1 cellular context compared by ENCODE assay signal in genomic region chr10:69179743-69180524, GRCh38.
A peak's percentile ranks its signal among the peaks of the same experiment; 100 is the strongest.
TF ChIP-seq lines count a peak whose summit lies in the region.

TSS of gene SUPV3L1 (plus strand) at chr10:69180234. CDS start at chr10:69180292, 58 bp downstream.

TF ChIP-seq in K562, 482 proteins besides CTCF, POLR2A, EP300 and RAD21 (continued from another document and continues in another):
- TF ChIP-seq, protein P1, sequence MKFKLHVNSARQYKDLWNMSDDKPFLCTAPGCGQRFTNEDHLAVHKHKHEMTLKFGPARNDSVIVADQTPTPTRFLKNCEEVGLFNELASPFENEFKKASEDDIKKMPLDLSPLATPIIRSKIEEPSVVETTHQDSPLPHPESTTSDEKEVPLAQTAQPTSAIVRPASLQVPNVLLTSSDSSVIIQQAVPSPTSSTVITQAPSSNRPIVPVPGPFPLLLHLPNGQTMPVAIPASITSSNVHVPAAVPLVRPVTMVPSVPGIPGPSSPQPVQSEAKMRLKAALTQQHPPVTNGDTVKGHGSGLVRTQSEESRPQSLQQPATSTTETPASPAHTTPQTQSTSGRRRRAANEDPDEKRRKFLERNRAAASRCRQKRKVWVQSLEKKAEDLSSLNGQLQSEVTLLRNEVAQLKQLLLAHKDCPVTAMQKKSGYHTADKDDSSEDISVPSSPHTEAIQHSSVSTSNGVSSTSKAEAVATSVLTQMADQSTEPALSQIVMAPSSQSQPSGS (CRISPR knock-in tag; IDR thresholded peaks at IDR 0.05) = no peak
- TF ChIP-seq HMGXB4 (CRISPR knock-in tag; IDR thresholded peaks at IDR 0.05) (peak; percentile 93; the same call in 1 of the 2 replicates), DLX4 (CRISPR knock-in tag; IDR thresholded peaks at IDR 0.05) (no peak), TARDBP (IDR thresholded peaks at IDR 0.05) (no peak), STAT5B (CRISPR knock-in tag; IDR thresholded peaks at IDR 0.05) (no peak), ZNF133 (CRISPR knock-in tag; IDR thresholded peaks at IDR 0.05) (no peak), KLF6 (CRISPR knock-in tag; IDR thresholded peaks at IDR 0.05; ENCODE audit: borderline replicate concordance) (peak; percentile 80; the same call in 1 of the 2 replicates), IRF9 (tag; IDR thresholded peaks at IDR 0.05) (peak; percentile 67), HMBOX1 (IDR thresholded peaks at IDR 0.05) (peak; percentile 94), DIDO1 (tag; IDR thresholded peaks at IDR 0.05; ENCODE audit: low read depth) (peak; percentile 99), CEBPG (CRISPR knock-in tag; IDR thresholded peaks at IDR 0.05) (peak; percentile 79), CEBPG (tag; conservative IDR thresholded peaks at IDR 0.05 in 1 of 2, IDR thresholded peaks at IDR 0.05 in 1 of 2) (peak; percentile 26 to 45; a peak in 3 of 4 replicates), ZNF609 (CRISPR knock-in tag; IDR thresholded peaks at IDR 0.05; ENCODE audit: borderline replicate concordance) (0 out of 2 replicates have a peak, but pooled peaks have one; percentile 9), ETV1 (tag; conservative IDR thresholded peaks at IDR 0.05; ENCODE audit: low read depth) (peak; percentile 27), GTF2F1 (IDR thresholded peaks at IDR 0.05; ENCODE audit: low read depth, low read length) (peak; percentile 91), SP1 (CRISPR knock-in tag; IDR thresholded peaks at IDR 0.05) (peak; percentile 93), USF2 (CRISPR knock-in tag; IDR thresholded peaks at IDR 0.05) (peak; percentile 98), HCFC1 (IDR thresholded peaks at IDR 0.05; ENCODE audit: low read depth, low read length) (peak; percentile 91), MCM5 (IDR thresholded peaks at IDR 0.05; ENCODE audit: low read depth) (no peak), ZNF398 (CRISPR knock-in tag; IDR thresholded peaks at IDR 0.05) (no peak), NFIC (IDR thresholded peaks at IDR 0.05) (peak; percentile 53), ZNF239 (CRISPR knock-in tag; IDR thresholded peaks at IDR 0.05) (peak; percentile 62; the same call in 1 of the 2 replicates), PHF21A (IDR thresholded peaks at IDR 0.05; ENCODE audit: borderline replicate concordance, low read depth) (0 out of 2 replicates have a peak, but pooled peaks have one; percentile 29), CEBPB (tag; IDR thresholded peaks at IDR 0.05) (0 out of 2 replicates have a peak, but pooled peaks have one; percentile 71), ZNF146 (CRISPR knock-in tag; IDR thresholded peaks at IDR 0.05; ENCODE audit: unreplicated experiment) (no peak), KLF13 (tag; IDR thresholded peaks at IDR 0.05; ENCODE audit: borderline replicate concordance, low read depth) (no peak), SMARCC2 (IDR thresholded peaks at IDR 0.05; ENCODE audit: low read depth) (no peak), RB1 (IDR thresholded peaks at IDR 0.05; ENCODE audit: low read depth) (peak; percentile 78), CBX2 (IDR thresholded peaks at IDR 0.05; ENCODE audit: insufficient read depth, low read length, poor library complexity, severe bottlenecking) (no peak), KDM1A (IDR thresholded peaks at IDR 0.05) (no peak), MLLT1 (IDR thresholded peaks at IDR 0.05) (peak; percentile 13 to 83; a peak in 3 of 4 replicates), TRIM24 (IDR thresholded peaks at IDR 0.05) (no peak; a peak in 1 of 4 replicates), MAFK (IDR thresholded peaks at IDR 0.05; ENCODE audit: low read length) (peak; percentile 35; the same call in 1 of the 2 replicates), ZNF316 (IDR thresholded peaks at IDR 0.05) (no peak), ZNF431 (CRISPR knock-in tag; IDR thresholded peaks at IDR 0.05) (peak; percentile 58; the same call in 1 of the 2 replicates)
- TF ChIP-seq, protein P2, sequence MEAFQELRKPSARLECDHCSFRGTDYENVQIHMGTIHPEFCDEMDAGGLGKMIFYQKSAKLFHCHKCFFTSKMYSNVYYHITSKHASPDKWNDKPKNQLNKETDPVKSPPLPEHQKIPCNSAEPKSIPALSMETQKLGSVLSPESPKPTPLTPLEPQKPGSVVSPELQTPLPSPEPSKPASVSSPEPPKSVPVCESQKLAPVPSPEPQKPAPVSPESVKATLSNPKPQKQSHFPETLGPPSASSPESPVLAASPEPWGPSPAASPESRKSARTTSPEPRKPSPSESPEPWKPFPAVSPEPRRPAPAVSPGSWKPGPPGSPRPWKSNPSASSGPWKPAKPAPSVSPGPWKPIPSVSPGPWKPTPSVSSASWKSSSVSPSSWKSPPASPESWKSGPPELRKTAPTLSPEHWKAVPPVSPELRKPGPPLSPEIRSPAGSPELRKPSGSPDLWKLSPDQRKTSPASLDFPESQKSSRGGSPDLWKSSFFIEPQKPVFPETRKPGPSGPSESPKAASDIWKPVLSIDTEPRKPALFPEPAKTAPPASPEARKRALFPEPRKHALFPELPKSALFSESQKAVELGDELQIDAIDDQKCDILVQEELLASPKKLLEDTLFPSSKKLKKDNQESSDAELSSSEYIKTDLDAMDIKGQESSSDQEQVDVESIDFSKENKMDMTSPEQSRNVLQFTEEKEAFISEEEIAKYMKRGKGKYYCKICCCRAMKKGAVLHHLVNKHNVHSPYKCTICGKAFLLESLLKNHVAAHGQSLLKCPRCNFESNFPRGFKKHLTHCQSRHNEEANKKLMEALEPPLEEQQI (IDR thresholded peaks at IDR 0.05) = 0 out of 2 replicates have a peak, but pooled peaks have one; percentile 14
- TF ChIP-seq, protein P3, sequence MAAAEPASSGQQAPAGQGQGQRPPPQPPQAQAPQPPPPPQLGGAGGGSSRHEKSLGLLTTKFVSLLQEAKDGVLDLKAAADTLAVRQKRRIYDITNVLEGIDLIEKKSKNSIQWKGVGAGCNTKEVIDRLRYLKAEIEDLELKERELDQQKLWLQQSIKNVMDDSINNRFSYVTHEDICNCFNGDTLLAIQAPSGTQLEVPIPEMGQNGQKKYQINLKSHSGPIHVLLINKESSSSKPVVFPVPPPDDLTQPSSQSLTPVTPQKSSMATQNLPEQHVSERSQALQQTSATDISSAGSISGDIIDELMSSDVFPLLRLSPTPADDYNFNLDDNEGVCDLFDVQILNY (CRISPR knock-in tag; IDR thresholded peaks at IDR 0.05) = no peak; the same call in none of the 2 replicates
- TF ChIP-seq, protein P4, sequence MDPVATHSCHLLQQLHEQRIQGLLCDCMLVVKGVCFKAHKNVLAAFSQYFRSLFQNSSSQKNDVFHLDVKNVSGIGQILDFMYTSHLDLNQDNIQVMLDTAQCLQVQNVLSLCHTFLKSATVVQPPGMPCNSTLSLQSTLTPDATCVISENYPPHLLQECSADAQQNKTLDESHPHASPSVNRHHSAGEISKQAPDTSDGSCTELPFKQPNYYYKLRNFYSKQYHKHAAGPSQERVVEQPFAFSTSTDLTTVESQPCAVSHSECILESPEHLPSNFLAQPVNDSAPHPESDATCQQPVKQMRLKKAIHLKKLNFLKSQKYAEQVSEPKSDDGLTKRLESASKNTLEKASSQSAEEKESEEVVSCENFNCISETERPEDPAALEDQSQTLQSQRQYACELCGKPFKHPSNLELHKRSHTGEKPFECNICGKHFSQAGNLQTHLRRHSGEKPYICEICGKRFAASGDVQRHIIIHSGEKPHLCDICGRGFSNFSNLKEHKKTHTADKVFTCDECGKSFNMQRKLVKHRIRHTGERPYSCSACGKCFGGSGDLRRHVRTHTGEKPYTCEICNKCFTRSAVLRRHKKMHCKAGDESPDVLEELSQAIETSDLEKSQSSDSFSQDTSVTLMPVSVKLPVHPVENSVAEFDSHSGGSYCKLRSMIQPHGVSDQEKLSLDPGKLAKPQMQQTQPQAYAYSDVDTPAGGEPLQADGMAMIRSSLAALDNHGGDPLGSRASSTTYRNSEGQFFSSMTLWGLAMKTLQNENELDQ (CRISPR knock-in tag; IDR thresholded peaks at IDR 0.05; ENCODE audit: borderline replicate concordance) = no peak
